ENCODE assay signal across 12 cellular contexts in the genomic region with DNA sequence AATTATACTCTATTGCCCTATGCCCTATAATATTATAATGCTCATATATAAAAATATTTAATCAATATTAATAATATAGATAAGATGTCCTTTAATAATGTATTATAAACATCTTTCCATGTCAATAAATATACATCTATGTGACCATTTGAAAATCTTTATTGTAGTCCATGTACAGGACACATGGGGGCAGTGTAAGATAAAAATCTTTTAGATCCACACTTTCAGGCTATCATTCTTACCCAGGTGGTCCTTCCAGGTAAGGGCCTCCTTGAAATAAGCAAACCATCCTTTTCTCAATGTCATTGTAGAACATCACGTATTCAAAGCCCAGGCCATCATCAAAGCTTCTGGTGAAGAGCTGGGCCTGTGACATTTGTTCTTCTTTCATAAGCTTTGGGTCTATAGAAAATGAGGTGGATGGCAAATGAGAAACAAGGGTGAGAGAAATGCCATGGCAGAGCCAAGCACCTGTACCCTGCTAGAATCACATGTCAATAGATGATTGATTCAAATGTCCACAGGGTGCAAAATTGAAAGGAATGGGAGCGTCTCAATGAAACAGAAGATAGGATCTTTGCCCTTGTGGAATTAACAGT. TPM values are rescaled to one million over a fixed set of nuclear protein-coding genes. Genes with fewer than 3 reads are reported as not detected.
DNase-seq lines count a peak whose midpoint lies in the region; ATAC-seq, FAIRE-seq and TF ChIP-seq lines count a peak whose summit lies in the region.
"Had no signal": no experiment of that assay in that cellular context is flagged by ENCODE, and none has a peak within 500 bp of the region (broad histone marks: within the 10 kb centered on the region; RNA-seq: fewer than 3 reads in every experiment).

No MANE protein-coding gene starts in this region.

- peak; percentile 62 for FAIRE-seq in GM12878 (lab: Jason Lieb, UNC)

- RAD21 ChIA-PET in GM12878 (lab: Charles Lee; ENCODE audit: unreplicated experiment), result interaction anchor here (0.9 to 1.8 kb wide), 3 partner anchors 79 to 112 kb away, joined by 3 to 6 read pairs (median 3); no protein-coding TSS in a partner anchor

- CTCF ChIA-PET in GM12878 (lab: Yijun Ruan, JAX), result interaction anchor here (1.0 to 3.6 kb wide), 7 partner anchors 8 to 112 kb away, joined by 3 to 34 read pairs (median 4); no protein-coding TSS in a partner anchor

- 18% methylated on average over 2 of the region's 2 CpGs for WGBS in GM12878 (ENCODE audit: insufficient coverage, insufficient replicate concordance, low lambda C conversion rate, missing lambda C conversion rate)

- SMC1A ChIA-PET in GM12878 (lab: Charles Lee; ENCODE audit: uncharacterized antibody, unreplicated experiment), result interaction anchor here (1.4 to 5.2 kb wide), 3 partner anchors 46 to 110 kb away, joined by 3 to 47 read pairs (median 4); no protein-coding TSS in a partner anchor

- no TSS peak for BruUV-seq in GM12878 (replicated peaks; lab: Mats Ljungman, UMichigan)

- no peaks in the 10 kb centered on the region for H4K20me1 ChIP-seq in KMS-11 (ENCODE audit: insufficient read depth)
- no peaks in the 10 kb centered on the region for H4K20me1 ChIP-seq in GM12878 (ENCODE audit: control insufficient read depth, insufficient read depth)

- H3K4me2 ChIP-seq in KMS-11, result no peak overlapping the region
- H3K4me2 ChIP-seq in GM12878 (ENCODE audit: control insufficient read depth, insufficient read depth), result no peak overlapping the region

- no peak for TF ChIP-seq POLR2A in GM12878 (IDR thresholded peaks at IDR 0.05; ENCODE audit: low read depth, low read length)

- H3K27ac Mint-ChIP-seq in naive thymus-derived CD8-positive, alpha-beta T cell, result peak overlapping the region in 6 of 10 donors; percentile 8 to 78 (median 44)
- H3K27ac Mint-ChIP-seq: activated T-helper 17 cell treated with anti-CD3 and anti-CD28 coated beads, Interleukin-2, amount 50 U/mL, for 72 hours had no signal

- H3K4me1 ChIP-seq in KMS-11 (ENCODE audit: low read depth, poor library complexity, severe bottlenecking) (no peaks in the 10 kb centered on the region), GM12878 (ENCODE audit: control insufficient read depth, insufficient read depth, low read length) (no peaks in the 10 kb centered on the region)

- H3K4me3 ChIP-seq in KMS-11 (IDR thresholded peaks at IDR 0.05; ENCODE audit: insufficient read depth, low read depth, low read length), result no peak overlapping the region
- no peak overlapping the region for H3K4me3 ChIP-seq in GM12878

- H3K9me3 Mint-ChIP-seq in naive thymus-derived CD8-positive, alpha-beta T cell, result no peaks in the 10 kb centered on the region
- H3K9me3 Mint-ChIP-seq: activated T-helper 17 cell treated with anti-CD3 and anti-CD28 coated beads, Interleukin-2, amount 50 U/mL, for 72 hours had no signal

- peak; percentile 97 for TF ChIP-seq CTCF in KMS-11 (conservative IDR thresholded peaks at IDR 0.05; ENCODE audit: low read depth, low read length)
- TF ChIP-seq CTCF in GM12878 (IDR thresholded peaks at IDR 0.05 in 2 of 3, conservative IDR thresholded peaks at IDR 0.05 in 1 of 3; ENCODE audit: control insufficient read depth in 2 of 3, extremely low read depth in 1 of 3, insufficient read depth in 1 of 3, low read depth in 3 of 3, low read length in 3 of 3), result peak; percentile 21 to 43 (median 42); a peak in 4 of 6 replicates
- TF ChIP-seq CTCF in omental fat pad (IDR thresholded peaks at IDR 0.05), result no peak

- H3K9me3 ChIP-seq in GM12878 (replicated peaks; ENCODE audit: control insufficient read depth, insufficient read depth, low read length), result no peaks in the 10 kb centered on the region

- H3K27ac ChIP-seq in KMS-11, result no peak overlapping the region
- H3K27ac ChIP-seq in GM12878 (ENCODE audit: control insufficient read depth, insufficient read depth), result no peak overlapping the region

- no peak overlapping the region for H3K4me3 Mint-ChIP-seq in naive thymus-derived CD8-positive, alpha-beta T cell
- H3K4me3 Mint-ChIP-seq: activated T-helper 17 cell treated with anti-CD3 and anti-CD28 coated beads, Interleukin-2, amount 50 U/mL, for 72 hours had no signal

- TF ChIP-seq EP300 in GM12878 (IDR thresholded peaks at IDR 0.05; ENCODE audit: borderline replicate concordance in 1 of 2, control insufficient read depth in 1 of 2, low read depth in 2 of 2, low read length in 2 of 2), result no peak

- ATAC-seq in GM12878 (peak; percentile 61), omental fat pad (ENCODE audit: low FRiP score) (no peak)
- ATAC-seq in naive thymus-derived CD8-positive, alpha-beta T cell, result peak; percentile 52 to 56
- ATAC-seq: activated T-helper 17 cell treated with anti-CD3 and anti-CD28 coated beads, Interleukin-2, amount 50 U/mL, for 72 hours; stimulated activated naive CD8-positive, alpha-beta T cell treated with anti-CD3 and anti-CD28 coated beads, Interleukin-15, Interleukin-2, amounts not matched to agents 100 U/mL and 50 U/mL, for 24 hours had no signal

- H3K9ac ChIP-seq in KMS-11, result no peak overlapping the region
- H3K9ac ChIP-seq in GM12878 (ENCODE audit: control insufficient read depth, insufficient read depth, low read length), result no peak overlapping the region

- no peak overlapping the region for H2AFZ ChIP-seq in KMS-11 (ENCODE audit: low read depth)
- H2AFZ ChIP-seq in GM12878 (ENCODE audit: control insufficient read depth, low read depth, low read length), result no peak overlapping the region

- peak; percentile 13 for DNase-seq in NCI-H2196 (lab: John Stamatoyannopoulos, UW; ENCODE audit: unreplicated experiment)
- DNase-seq in NCI-H2196 treated with DMSO at 0.1 percent for 48 hours (lab: John Stamatoyannopoulos, UW; ENCODE audit: unreplicated experiment), result no peak
- no peak for DNase-seq in GM12878 (ENCODE audit: low read depth, low spot score)
- peak in 3 of 10 donors; percentile 32 to 48 (median 41) for DNase-seq in naive thymus-derived CD8-positive, alpha-beta T cell
- no peak for DNase-seq in omental fat pad (ENCODE audit: low spot score)
- no peak for DNase-seq in head of caudate nucleus
- DNase-seq in D341Med (ENCODE audit: low spot score), result no peak
- DNase-seq: stimulated activated naive CD8-positive, alpha-beta T cell treated with anti-CD3 and anti-CD28 coated beads, Interleukin-15, Interleukin-2, amounts not matched to agents 100 U/mL and 50 U/mL, for 24 hours had no signal

- H3K36me3 ChIP-seq in KMS-11 (ENCODE audit: insufficient read depth), result no peaks in the 10 kb centered on the region
- 0 out of 4 replicates have a peak, but pooled peaks cover 0 to 4% of the 10 kb centered on the region in 2 experiments for H3K36me3 ChIP-seq in GM12878 (ENCODE audit: control insufficient read depth in 2 of 2, insufficient read depth in 2 of 2, low read length in 1 of 2)

- peaks cover 14 to 74% (median 42%) of the 10 kb centered on the region in 3 donors for H3K36me3 Mint-ChIP-seq in naive thymus-derived CD8-positive, alpha-beta T cell

- in situ Hi-C loops in GM12878 (cut with MboI), result loop anchor here (5.0 kb wide), 1 partner anchor 108 kb away; no protein-coding TSS in a partner anchor

- peak; percentile 50 for TF ChIP-seq RAD21 in GM12878 (IDR thresholded peaks at IDR 0.05; ENCODE audit: insufficient read depth, low read depth, low read length)

- POLR2A ChIA-PET in GM12878 (lab: Charles Lee), result no interaction called here
- POLR2A ChIA-PET in naive thymus-derived CD8-positive, alpha-beta T cell (lab: Charles Lee), result interaction anchor here (1.5 to 2.9 kb wide), 3 partner anchors 9 to 20 kb away, joined by 7 to 10 read pairs (median 8); a partner anchor contains a TSS

- intact Hi-C loops in GM12878 (cut with micrococcal nuclease; ENCODE audit: unreplicated experiment) (loop anchor here (1.0 kb wide), 2 partner anchors 108 to 112 kb away; no protein-coding TSS in a partner anchor), head of caudate nucleus (cut with DNase I) (no loop called here)

- peaks cover 16 to 34% (median 31%) of the 10 kb centered on the region in 4 donors for H3K4me1 Mint-ChIP-seq in naive thymus-derived CD8-positive, alpha-beta T cell

- H3K79me2 ChIP-seq in KMS-11 (ENCODE audit: insufficient read depth, low read depth), result no peaks in the 10 kb centered on the region
- H3K79me2 ChIP-seq in GM12878 (ENCODE audit: control insufficient read depth, insufficient read depth, low read length), result no peaks in the 10 kb centered on the region

- no peaks in the 10 kb centered on the region for H3K27me3 ChIP-seq in KMS-11 (ENCODE audit: insufficient read depth, low read depth)
- H3K27me3 ChIP-seq in GM12878 (replicated peaks in 1 of 2; ENCODE audit: control insufficient read depth in 2 of 2, insufficient read depth in 2 of 2, low read length in 1 of 2), result no peaks in the 10 kb centered on the region

- no peaks in the 10 kb centered on the region for H3K27me3 Mint-ChIP-seq in naive thymus-derived CD8-positive, alpha-beta T cell
- H3K27me3 Mint-ChIP-seq: activated T-helper 17 cell treated with anti-CD3 and anti-CD28 coated beads, Interleukin-2, amount 50 U/mL, for 72 hours had no signal

RNA-seq across cellular contexts. Expression of a gene that starts 20.2 kb away (rescaled TPM):
- 17.5 and 19.0 TPM in 2 replicates for total RNA-seq in GM12878 (2013; cell fraction: nucleolus; rRNA removed)
- total RNA-seq in GM12878 (2014; rRNA removed) (13.2 and 14.1 TPM in 2 replicates), GM12878 (2014; rRNA removed; fragmentation: Illumina TruSeq; extraction: Trizol) (16.7 and 17.1 TPM in 2 replicates), GM12878 (2021) (11.7 and 13.2 TPM in 2 replicates), omental fat pad (10 to 100 TPM; 17.3 to 29.3 (median 21.8) TPM)
- polyA plus RNA-seq in GM12878 (2011; ENCODE audit: low read depth), result 7.3 TPM
- polyA plus RNA-seq in GM12878 (2011; rRNA removed) (18.6 and 21.9 TPM in 2 replicates), GM12878 (2014; fragmentation: Illumina TruSeq; extraction: Trizol) (26.0 and 26.8 TPM in 2 replicates), GM12878 (2014; fragmentation: Nextera tagmentation; extraction: Ambion mirVana) (1 to 10 TPM; 3.4 to 7.2 TPM), GM12878 (2014; rRNA removed) (22.6 and 30.8 TPM in 2 replicates), GM12878 (2016; fragmentation: Nextera tagmentation; extraction: Ambion mirVana) (10 to 100 TPM; 21.9 to 25.4 TPM)
- 11.2 TPM in 2 replicates for polyA plus RNA-seq in GM12878 (2011; cell fraction: cytosol; rRNA removed)
- 7.2 and 10.5 TPM in 2 replicates for polyA plus RNA-seq in GM12878 (2011; cell fraction: nucleus; rRNA removed)
- 8.5 and 10.9 TPM in 2 replicates for polyA plus RNA-seq in GM12878 (2012)
- 7.5 and 9.0 TPM in 2 replicates for polyA minus RNA-seq in GM12878 (2011; rRNA and poly(A)+ RNA removed)
- 1.7 and 2.3 TPM in 2 replicates for polyA minus RNA-seq in GM12878 (2011; cell fraction: cytosol; rRNA and poly(A)+ RNA removed)
- polyA minus RNA-seq in GM12878 (2011; cell fraction: nucleus; rRNA and poly(A)+ RNA removed), result 3.1 and 4.3 TPM in 2 replicates
- 100 to 1,000 TPM; 154 to 166 TPM for total RNA-seq in naive thymus-derived CD8-positive, alpha-beta T cell
- polyA plus RNA-seq in naive thymus-derived CD8-positive, alpha-beta T cell, result 100 to 1,000 TPM in 2 of 3 donors, 10 to 100 TPM in 1; 82.2 to 116 (median 103) TPM

RNA-seq across cellular contexts. Expression of a gene that starts 35.6 kb away (rescaled TPM):
- not detected in 2 replicates for total RNA-seq in GM12878 (2013; cell fraction: nucleolus; rRNA removed)
- total RNA-seq in GM12878 (2014; rRNA removed), result not detected in 2 replicates
- total RNA-seq in GM12878 (2014; rRNA removed; fragmentation: Illumina TruSeq; extraction: Trizol), result not detected in 2 replicates
- not detected in 2 replicates for total RNA-seq in GM12878 (2021)
- not detected for polyA plus RNA-seq in GM12878 (2011; ENCODE audit: low read depth)
- not detected in 2 replicates for polyA plus RNA-seq in GM12878 (2011; rRNA removed)
- not detected in 2 replicates for polyA plus RNA-seq in GM12878 (2011; cell fraction: cytosol; rRNA removed)
- polyA plus RNA-seq in GM12878 (2011; cell fraction: nucleus; rRNA removed), result not detected in 2 replicates
- polyA plus RNA-seq in GM12878 (2012), result not detected in 2 replicates
- not detected in 2 replicates for polyA plus RNA-seq in GM12878 (2014; fragmentation: Illumina TruSeq; extraction: Trizol)
- not detected for polyA plus RNA-seq in GM12878 (2014; fragmentation: Nextera tagmentation; extraction: Ambion mirVana)
- polyA plus RNA-seq in GM12878 (2014; rRNA removed), result not detected in 2 replicates
- polyA plus RNA-seq in GM12878 (2016; fragmentation: Nextera tagmentation; extraction: Ambion mirVana), result under 1 TPM in 1 of 2 experiments, not detected in 1; 0.16 TPM
- polyA minus RNA-seq in GM12878 (2011; rRNA and poly(A)+ RNA removed), result not detected in 2 replicates
- polyA minus RNA-seq in GM12878 (2011; cell fraction: cytosol; rRNA and poly(A)+ RNA removed), result not detected in 2 replicates
- polyA minus RNA-seq in GM12878 (2011; cell fraction: nucleus; rRNA and poly(A)+ RNA removed), result not detected in 2 replicates
- total RNA-seq in naive thymus-derived CD8-positive, alpha-beta T cell, result not detected
- not detected for polyA plus RNA-seq in naive thymus-derived CD8-positive, alpha-beta T cell
- total RNA-seq in omental fat pad, result not detected
- total RNA-seq: activated T-helper 17 cell treated with anti-CD3 and anti-CD28 coated beads, Interleukin-2, amount 50 U/mL, for 72 hours; HT1080; mononuclear cell had no signal

RNA-seq across cellular contexts. Expression of a gene that starts 49.5 kb away (rescaled TPM):
- 0.50 and 0.54 TPM in 2 replicates for total RNA-seq in GM12878 (2013; cell fraction: nucleolus; rRNA removed)
- total RNA-seq in GM12878 (2014; rRNA removed), result 0.11 TPM in 1 of 2 replicates, not detected in the other
- not detected in 2 replicates for total RNA-seq in GM12878 (2014; rRNA removed; fragmentation: Illumina TruSeq; extraction: Trizol)
- 0.51 and 0.67 TPM in 2 replicates for total RNA-seq in GM12878 (2021)
- polyA plus RNA-seq in GM12878 (2011; ENCODE audit: low read depth), result not detected
- polyA plus RNA-seq in GM12878 (2011; rRNA removed), result 0.04 and 0.16 TPM in 2 replicates
- 0.12 and 0.43 TPM in 2 replicates for polyA plus RNA-seq in GM12878 (2011; cell fraction: cytosol; rRNA removed)
- 0.94 and 1.0 TPM in 2 replicates for polyA plus RNA-seq in GM12878 (2011; cell fraction: nucleus; rRNA removed)
- polyA plus RNA-seq in GM12878 (2012), result 0.10 and 0.16 TPM in 2 replicates
- not detected in 2 replicates for polyA plus RNA-seq in GM12878 (2014; fragmentation: Illumina TruSeq; extraction: Trizol)
- under 1 TPM in 1 of 2 experiments, not detected in 1; 0.03 TPM for polyA plus RNA-seq in GM12878 (2014; fragmentation: Nextera tagmentation; extraction: Ambion mirVana)
- polyA plus RNA-seq in GM12878 (2014; rRNA removed), result 0.09 and 0.51 TPM in 2 replicates
- polyA plus RNA-seq in GM12878 (2016; fragmentation: Nextera tagmentation; extraction: Ambion mirVana), result under 1 TPM; 0.09 to 0.27 TPM
- polyA minus RNA-seq in GM12878 (2011; rRNA and poly(A)+ RNA removed), result not detected in 2 replicates
- polyA minus RNA-seq in GM12878 (2011; cell fraction: cytosol; rRNA and poly(A)+ RNA removed), result not detected in 2 replicates
- polyA minus RNA-seq in GM12878 (2011; cell fraction: nucleus; rRNA and poly(A)+ RNA removed), result 0.85 and 1.6 TPM in 2 replicates
- total RNA-seq in naive thymus-derived CD8-positive, alpha-beta T cell, result under 1 TPM in 1 of 2 experiments, not detected in 1; 0.21 TPM
- polyA plus RNA-seq in naive thymus-derived CD8-positive, alpha-beta T cell, result under 1 TPM; 0.19 to 0.65 (median 0.26) TPM
- total RNA-seq in omental fat pad, result 1 to 10 TPM in 1 of 4 donors, not detected in 3; 1.9 TPM
- total RNA-seq: HT1080 had no signal

RNA-seq across cellular contexts. Expression of a gene that starts 57.5 kb away (rescaled TPM):
- total RNA-seq in GM12878 (2013; cell fraction: nucleolus; rRNA removed), result not detected in 2 replicates
- total RNA-seq in GM12878 (2014; rRNA removed) (not detected in 2 replicates), GM12878 (2014; rRNA removed; fragmentation: Illumina TruSeq; extraction: Trizol) (not detected in 2 replicates), GM12878 (2021) (0.05 TPM in 1 of 2 replicates, not detected in the other), omental fat pad (10 to 100 TPM in 1 of 4 donors, 1 to 10 TPM in 2, not detected in 1; 2.0 to 16.0 (median 5.8) TPM)
- polyA plus RNA-seq in GM12878 (2011; ENCODE audit: low read depth), result not detected
- polyA plus RNA-seq in GM12878 (2011; rRNA removed) (not detected in 2 replicates), GM12878 (2014; fragmentation: Illumina TruSeq; extraction: Trizol) (not detected in 2 replicates), GM12878 (2014; fragmentation: Nextera tagmentation; extraction: Ambion mirVana) (not detected), GM12878 (2014; rRNA removed) (not detected in 2 replicates), GM12878 (2016; fragmentation: Nextera tagmentation; extraction: Ambion mirVana) (not detected)
- polyA plus RNA-seq in GM12878 (2011; cell fraction: cytosol; rRNA removed), result 0.02 TPM in 1 of 2 replicates, not detected in the other
- not detected in 2 replicates for polyA plus RNA-seq in GM12878 (2011; cell fraction: nucleus; rRNA removed)
- polyA plus RNA-seq in GM12878 (2012), result not detected in 2 replicates
- polyA minus RNA-seq in GM12878 (2011; rRNA and poly(A)+ RNA removed), result not detected in 2 replicates
- polyA minus RNA-seq in GM12878 (2011; cell fraction: cytosol; rRNA and poly(A)+ RNA removed), result not detected in 2 replicates
- not detected in 2 replicates for polyA minus RNA-seq in GM12878 (2011; cell fraction: nucleus; rRNA and poly(A)+ RNA removed)
- total RNA-seq in naive thymus-derived CD8-positive, alpha-beta T cell, result not detected
- polyA plus RNA-seq in naive thymus-derived CD8-positive, alpha-beta T cell, result under 1 TPM in 1 of 3 donors, not detected in 2; 0.06 TPM
- total RNA-seq: HT1080 had no signal

Comparison
In these comparisons a context has a peak if more than half of its experiments do, and no peak if none do; other contexts are left out.
1. CTCF ChIP-seq: peak in KMS-11 (single experiment) and GM12878 (3 of 3); none in omental fat pad (0 of 3).
2. RNA of a gene that starts 20.2 kb away (total RNA-seq): 154 to 166 TPM in naive thymus-derived CD8-positive, alpha-beta T cell; 17.3 to 29.3 TPM in omental fat pad and 11.7 to 19.0 TPM in GM12878; every median in the first group is over 4 times any median in the second.